ENCODE assay signal across 30 cellular contexts in the genomic region with DNA sequence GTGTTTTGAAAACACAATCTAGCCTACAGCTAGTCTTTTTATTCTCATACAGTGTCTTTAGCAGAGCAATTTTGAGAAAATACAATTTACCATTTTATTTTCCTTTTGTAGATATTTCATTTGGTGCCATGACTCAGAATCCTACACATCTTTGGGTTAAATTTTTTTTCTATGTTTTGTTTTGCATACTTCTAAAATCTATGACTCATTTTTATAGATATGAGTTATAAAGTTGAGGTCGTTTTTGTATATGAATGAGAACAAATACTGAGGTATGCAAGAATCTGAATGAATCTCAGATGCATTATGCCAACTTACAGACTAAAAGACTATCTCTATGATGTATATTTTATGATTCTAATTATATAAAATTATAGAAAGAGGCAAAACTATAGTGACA.
"Had no signal": no experiment of that assay in that cellular context is flagged by ENCODE, and none has a peak within 500 bp of the region (broad histone marks: within the 10 kb centered on the region; RNA-seq: fewer than 3 reads in every experiment).

No MANE protein-coding gene starts in this region.

- H3K4me3 ChIP-seq: adrenal gland, body of pancreas, gastroesophageal sphincter, hepatocyte, pancreas, prostate gland, skin epidermis, vagina had no signal

- H3K4me3 Mint-ChIP-seq: activated B cell treated with CpG ODN at 0.5 μM for 24 hours; activated CD8-positive, alpha-beta memory T cell treated with anti-CD3 and anti-CD28 coated beads, Interleukin-2, amount 10 ng/mL, durations not matched to agents 7 days and 5 days; activated CD8-positive, alpha-beta T cell treated with anti-CD3 and anti-CD28 coated beads, Interleukin-2, amount 10 ng/mL, durations not matched to agents 7 days and 5 days; effector memory CD8-positive, alpha-beta T cell; mesothelial cell of epicardium; naive B cell; stimulated activated naive CD8-positive, alpha-beta T cell treated with anti-CD3 and anti-CD28 coated beads, Interleukin-15, Interleukin-2, amounts not matched to agents 100 ng/mL and 50 ng/mL, for 24 hours; type B pancreatic cell had no signal

- DNase-seq: activated B cell treated with CpG ODN at 0.5 μM for 24 hours; activated CD4-positive, alpha-beta T cell treated with anti-CD3 and anti-CD28 coated beads, Interleukin-2, amount 50 U/mL, for 1 hour; activated CD8-positive, alpha-beta memory T cell treated with anti-CD3 and anti-CD28 coated beads, Interleukin-2, amount 10 ng/mL, durations not matched to agents 7 days and 5 days; activated CD8-positive, alpha-beta T cell treated with anti-CD3 and anti-CD28 coated beads, Interleukin-2, amount 10 ng/mL, durations not matched to agents 7 days and 5 days; activated naive CD4-positive, alpha-beta T cell; activated T-cell treated with anti-CD3 and anti-CD28 coated beads, Interleukin-2, amount 50 U/mL, for 48 hours; adrenal gland; aorta; body of pancreas; cortex of kidney; effector memory CD8-positive, alpha-beta T cell; kidney; left colon; naive B cell; pancreas; retina; stimulated activated CD4-positive, alpha-beta T cell treated with anti-CD3 and anti-CD28 coated beads, Interleukin-12 subunit alpha, Interleukin-12 subunit beta, amount 100 ng/mL, for 4 hours; stimulated activated CD4-positive, alpha-beta T cell treated with anti-CD3 and anti-CD28 coated beads, Interleukin-4, amount 100 ng/mL, for 1 hour; T-helper 2 cell had no signal

- H3K36me3 ChIP-seq: adrenal gland, gastroesophageal sphincter, pancreas, prostate gland, vagina had no signal

- H2AFZ ChIP-seq: hepatocyte had no signal

- H3K4me1 Mint-ChIP-seq: activated B cell treated with CpG ODN at 0.5 μM for 24 hours; activated CD8-positive, alpha-beta memory T cell treated with anti-CD3 and anti-CD28 coated beads, Interleukin-2, amount 10 ng/mL, durations not matched to agents 7 days and 5 days; naive B cell had no signal

- H3K27ac Mint-ChIP-seq: activated B cell treated with CpG ODN at 0.5 μM for 24 hours; activated CD8-positive, alpha-beta memory T cell treated with anti-CD3 and anti-CD28 coated beads, Interleukin-2, amount 10 ng/mL, durations not matched to agents 7 days and 5 days; activated CD8-positive, alpha-beta T cell treated with anti-CD3 and anti-CD28 coated beads, Interleukin-2, amount 10 ng/mL, durations not matched to agents 7 days and 5 days; activated naive CD4-positive, alpha-beta T cell treated with anti-CD3 and anti-CD28 coated beads, Interleukin-2, amount 50 U/mL, for 72 hours; effector memory CD8-positive, alpha-beta T cell; mesothelial cell of epicardium; naive B cell; stimulated activated naive CD8-positive, alpha-beta T cell treated with anti-CD3 and anti-CD28 coated beads, Interleukin-15, Interleukin-2, amounts not matched to agents 100 ng/mL and 50 ng/mL, for 24 hours; type B pancreatic cell had no signal

- H3K79me2 ChIP-seq: hepatocyte had no signal

- H3K27me3 ChIP-seq: adrenal gland, body of pancreas, gastroesophageal sphincter, hepatocyte, pancreas, vagina had no signal

- ATAC-seq: activated CD8-positive, alpha-beta memory T cell treated with anti-CD3 and anti-CD28 coated beads, Interleukin-2, amount 10 ng/mL, durations not matched to agents 7 days and 5 days; activated CD8-positive, alpha-beta T cell treated with anti-CD3 and anti-CD28 coated beads, Interleukin-2, amount 10 ng/mL, durations not matched to agents 7 days and 5 days; activated naive CD4-positive, alpha-beta T cell treated with anti-CD3 and anti-CD28 coated beads, Interleukin-2, amount 50 U/mL, for 72 hours; body of pancreas; effector memory CD8-positive, alpha-beta T cell; esophagus mucosa; gastroesophageal sphincter; left colon; pancreas; sciatic nerve had no signal

- H3K27me3 Mint-ChIP-seq: activated B cell treated with CpG ODN at 0.5 μM for 24 hours; activated CD8-positive, alpha-beta memory T cell treated with anti-CD3 and anti-CD28 coated beads, Interleukin-2, amount 10 ng/mL, durations not matched to agents 7 days and 5 days; effector memory CD8-positive, alpha-beta T cell; naive B cell; stimulated activated naive CD8-positive, alpha-beta T cell treated with anti-CD3 and anti-CD28 coated beads, Interleukin-15, Interleukin-2, amounts not matched to agents 100 ng/mL and 50 ng/mL, for 24 hours; type B pancreatic cell had no signal

- H3K4me2 ChIP-seq: hepatocyte had no signal

- H3K9me3 ChIP-seq: adrenal gland, body of pancreas, gastroesophageal sphincter, pancreas, prostate gland, vagina had no signal

- H3K36me3 Mint-ChIP-seq: activated CD8-positive, alpha-beta memory T cell treated with anti-CD3 and anti-CD28 coated beads, Interleukin-2, amount 10 ng/mL, durations not matched to agents 7 days and 5 days; activated naive CD4-positive, alpha-beta T cell treated with anti-CD3 and anti-CD28 coated beads, Interleukin-2, amount 50 U/mL, for 72 hours; naive B cell; type B pancreatic cell had no signal

- H3K27ac ChIP-seq: adrenal gland, body of pancreas, gastroesophageal sphincter, hepatocyte, pancreas, prostate gland, skin epidermis, vagina had no signal

- H3K4me1 ChIP-seq: adrenal gland, body of pancreas, gastroesophageal sphincter, pancreas, prostate gland, vagina had no signal

- H3K9me3 Mint-ChIP-seq: activated B cell treated with CpG ODN at 0.5 μM for 24 hours had no signal
